Comparison of ENCODE assay signal across 31 cellular contexts in the genomic region with DNA sequence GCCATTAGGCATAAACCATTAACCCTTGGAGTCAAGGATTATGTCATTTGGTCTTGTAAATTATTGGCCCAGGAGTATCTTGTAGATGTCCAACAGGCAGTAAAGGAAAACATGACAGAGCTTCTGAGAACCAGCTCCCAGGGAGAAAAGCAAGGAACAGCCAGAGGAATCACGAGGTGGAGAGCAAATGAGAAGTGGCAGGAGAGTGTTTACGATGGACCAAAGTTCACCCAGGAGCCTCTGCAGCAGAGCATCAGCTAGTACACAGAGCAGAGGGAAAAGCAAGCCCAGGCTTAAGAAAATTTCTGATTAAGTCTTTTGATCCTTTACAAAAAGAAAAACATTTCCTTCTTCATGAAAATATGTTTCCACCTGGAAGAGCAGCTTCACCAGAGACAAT.
"Had no signal": no experiment of that assay in that cellular context is flagged by ENCODE, and none has a peak within 500 bp of the region (broad histone marks: within the 10 kb centered on the region; RNA-seq: fewer than 3 reads in every experiment).

No MANE protein-coding gene starts in this region.

- H3K27me3 ChIP-seq: brain microvascular endothelial cell, Peyer's patch, SJSA1 had no signal

- H3K4me3 ChIP-seq: Peyer's patch, SJSA1 had no signal

- ATAC-seq: activated CD4-positive, alpha-beta T cell treated with anti-CD3 and anti-CD28 coated beads for 36 hours; activated CD4-positive, CD25-positive, alpha-beta regulatory T cell treated with anti-CD3 and anti-CD28 coated beads, Interleukin-2, amount 50 U/mL, for 24 hours; activated CD8-positive, alpha-beta T cell treated with anti-CD3 and anti-CD28 coated beads, Interleukin-2, amount 10 ng/mL, durations not matched to agents 7 days and 5 days; activated naive CD8-positive, alpha-beta T cell treated with anti-CD3 and anti-CD28 coated beads, Interleukin-2, amount 50 U/mL, for 24 hours; PC-3; WTC11 had no signal

- DNase-seq: activated CD4-positive, alpha-beta T cell treated with anti-CD3 and anti-CD28 coated beads for 36 hours; activated CD4-positive, alpha-beta T cell treated with anti-CD3 and anti-CD28 coated beads, Interleukin-2, amount 10 ng/mL, durations not matched to agents 7 days and 5 days; activated CD4-positive, alpha-beta T cell treated with anti-CD3 and anti-CD28 coated beads, Interleukin-2, amount 50 U/mL, for 48 hours; activated CD8-positive, alpha-beta T cell treated with anti-CD3 and anti-CD28 coated beads, Interleukin-2, amount 10 ng/mL, durations not matched to agents 7 days and 5 days; activated gamma-delta T cell treated with Interleukin-2 at 50 U/mL for 16 hours; activated naive CD4-positive, alpha-beta T cell treated with anti-CD3 and anti-CD28 coated beads for 36 hours; activated naive CD8-positive, alpha-beta T cell treated with anti-CD3 and anti-CD28 coated beads, Interleukin-2, amount 50 U/mL, for 24 hours; activated T-cell treated with anti-CD3 and anti-CD28 coated beads, Interleukin-2, amount 50 U/mL, for 24 hours; amniotic stem cell; aorta; brain microvascular endothelial cell; NCI-H1092 treated with DMSO at 0.1 percent for 48 hours; NCI-H1417; NCI-H146; NCI-H187; NCI-H2029 treated with DMSO at 0.1 percent for 48 hours; NCI-H2107; NCI-H2171; NCI-H510A; NCI-H526; NCI-H748 treated with DMSO at 0.1 percent for 48 hours; NK-92 treated with Interleukin-12 subunit alpha and Interleukin-12 subunit beta, amount 100 ng/mL, for 24 hours; PC-3; Peyer's patch; RPMI8226; SHP77 treated with DMSO at 0.1 percent for 48 hours; SK-N-SH had no signal

- H3K4me1 ChIP-seq: Peyer's patch, SJSA1 had no signal

- H3K36me3 ChIP-seq: brain microvascular endothelial cell, Peyer's patch, SJSA1 had no signal

- H3K9me3 ChIP-seq: Peyer's patch, SJSA1, SK-N-SH had no signal

- H3K27ac ChIP-seq: brain microvascular endothelial cell, KMS-11, Peyer's patch, SJSA1 had no signal
